20 cellular contexts compared by ENCODE assay signal in the genomic region with DNA sequence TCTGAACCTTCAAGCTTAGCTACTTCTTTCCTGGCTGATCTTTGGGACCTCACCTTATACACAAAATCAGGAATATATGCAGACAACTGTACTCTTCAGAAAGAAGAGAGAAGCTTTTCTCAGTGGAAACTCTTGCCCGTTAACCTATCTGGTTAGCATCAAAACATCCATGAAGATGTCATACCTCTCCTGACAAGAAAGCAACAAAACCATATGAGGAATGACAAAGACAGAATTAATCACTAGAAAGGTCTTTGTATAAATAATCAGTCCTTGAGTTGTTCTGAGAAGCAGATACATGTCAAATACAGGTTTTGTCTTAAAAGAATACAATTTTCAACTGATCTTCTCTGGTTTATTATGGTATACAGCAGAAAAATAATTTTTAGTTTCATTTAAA.
"Had no signal": no experiment of that assay in that cellular context is flagged by ENCODE, and none has a peak within 500 bp of the region (broad histone marks: within the 10 kb centered on the region; RNA-seq: fewer than 3 reads in every experiment).

No MANE protein-coding gene starts in this region.

- H3K4me3 Mint-ChIP-seq: mesothelial cell of epicardium had no signal

- DNase-seq: dermis blood vessel endothelial cell; dorsolateral prefrontal cortex; effector CD4-positive, alpha-beta T cell; effector memory CD4-positive, alpha-beta T cell; foreskin fibroblast; foreskin melanocyte; gastrocnemius medialis; glutamatergic neuron; head of caudate nucleus; heart right ventricle; hippocampal formation; left cardiac atrium; left lung; left ventricle myocardium superior; lower lobe of right lung; mesenchymal stem cell; mucosa of descending colon had no signal

- H3K36me3 ChIP-seq: left lung had no signal

- H3K27ac Mint-ChIP-seq: mesothelial cell of epicardium had no signal

- ATAC-seq: gastrocnemius medialis, heart right ventricle, left cardiac atrium, left lung, left ventricle myocardium superior, lower lobe of right lung, mucosa of descending colon had no signal

- H3K27me3 ChIP-seq: dorsolateral prefrontal cortex, esophagus muscularis mucosa, gastrocnemius medialis, heart right ventricle, left lung had no signal

- H3K4me1 Mint-ChIP-seq: mesothelial cell of epicardium had no signal

- H3K27ac ChIP-seq: coronary artery, dorsolateral prefrontal cortex, esophagus muscularis mucosa, gastrocnemius medialis, heart right ventricle, left lung, lower lobe of right lung had no signal

- H3K9me3 ChIP-seq: esophagus muscularis mucosa, gastrocnemius medialis, heart right ventricle, lower lobe of right lung, mucosa of descending colon had no signal

- H3K4me3 ChIP-seq: coronary artery, dorsolateral prefrontal cortex, esophagus muscularis mucosa, gastrocnemius medialis, heart right ventricle, left lung, lower lobe of right lung, mucosa of descending colon had no signal

- H3K4me1 ChIP-seq: gastrocnemius medialis, left lung, lower lobe of right lung had no signal
